Comparison of ENCODE assay signal across 31 cellular contexts in genomic region chr1:155042789-155043188, GRCh38. TPM values are rescaled to one million over a fixed set of nuclear protein-coding genes. Genes with fewer than 3 reads are reported as not detected.
"Had no signal": no experiment of that assay in that cellular context is flagged by ENCODE, and none has a peak within 500 bp of the region (broad histone marks: within the 10 kb centered on the region; RNA-seq: fewer than 3 reads in every experiment).

No MANE protein-coding gene starts in this region.

- H3K36me3 Mint-ChIP-seq: activated CD8-positive, alpha-beta memory T cell treated with anti-CD3 and anti-CD28 coated beads, Interleukin-2, amount 10 ng/mL, durations not matched to agents 7 days and 5 days; mesothelial cell of epicardium; natural killer cell treated with Interleukin-12 subunit alpha and Interleukin-12 subunit beta and Interleukin-15 and Interleukin-18, amount 100 ng/mL, for 72 hours; stimulated activated memory B cell treated with anti-CD40 and anti-IgM and Interleukin-4, amounts not matched to agents 10 μg/mL and 1 μg/mL and 100 μg/mL, for 72 hours; WTC11 had no signal

- H3K27ac Mint-ChIP-seq: activated CD4-positive, alpha-beta memory T cell treated with anti-CD3 and anti-CD28 coated beads, Interleukin-2, amount 10 ng/mL, durations not matched to agents 7 days and 5 days; activated CD4-positive, alpha-beta T cell treated with anti-CD3 and anti-CD28 coated beads, Interleukin-2, amount 10 ng/mL, durations not matched to agents 7 days and 5 days; activated CD8-positive, alpha-beta memory T cell treated with anti-CD3 and anti-CD28 coated beads, Interleukin-2, amount 10 ng/mL, durations not matched to agents 7 days and 5 days; endodermal cell; mesothelial cell of epicardium; natural killer cell treated with Interleukin-12 subunit alpha and Interleukin-12 subunit beta and Interleukin-15 and Interleukin-18, amount 100 ng/mL, for 72 hours; stimulated activated memory B cell treated with anti-CD40 and anti-IgM and Interleukin-4, amounts not matched to agents 10 μg/mL and 1 μg/mL and 100 μg/mL, for 72 hours; WTC11 had no signal

- H3K36me3 ChIP-seq: heart left ventricle, ovary, prostate gland, sigmoid colon, suprapubic skin, tibial artery had no signal

- H3K27ac ChIP-seq: heart left ventricle, ovary, prostate gland, sigmoid colon, suprapubic skin, tibial artery had no signal

- H3K4me3 ChIP-seq: heart left ventricle, ovary, prostate gland, sigmoid colon, smooth muscle cell, suprapubic skin, tibial artery had no signal

- H3K27me3 ChIP-seq: heart left ventricle, ovary, sigmoid colon, suprapubic skin had no signal

- H3K9me3 ChIP-seq: heart left ventricle, ovary, prostate gland, sigmoid colon, suprapubic skin, tibial artery had no signal

- H3K4me1 Mint-ChIP-seq: mesothelial cell of epicardium had no signal

- H3K4me3 Mint-ChIP-seq: activated CD4-positive, alpha-beta memory T cell treated with anti-CD3 and anti-CD28 coated beads, Interleukin-2, amount 10 ng/mL, durations not matched to agents 7 days and 5 days; activated CD4-positive, alpha-beta T cell treated with anti-CD3 and anti-CD28 coated beads, Interleukin-2, amount 10 ng/mL, durations not matched to agents 7 days and 5 days; activated CD8-positive, alpha-beta memory T cell treated with anti-CD3 and anti-CD28 coated beads, Interleukin-2, amount 10 ng/mL, durations not matched to agents 7 days and 5 days; endodermal cell; mesothelial cell of epicardium; natural killer cell treated with Interleukin-12 subunit alpha and Interleukin-12 subunit beta and Interleukin-15 and Interleukin-18, amount 100 ng/mL, for 72 hours; stimulated activated memory B cell treated with anti-CD40 and anti-IgM and Interleukin-4, amounts not matched to agents 10 μg/mL and 1 μg/mL and 100 μg/mL, for 72 hours; WTC11 had no signal

- H3K4me2 ChIP-seq: smooth muscle cell had no signal

- DNase-seq: activated CD4-positive, alpha-beta memory T cell treated with anti-CD3 and anti-CD28 coated beads, Interleukin-2, amount 10 ng/mL, durations not matched to agents 7 days and 5 days; activated CD4-positive, alpha-beta T cell treated with anti-CD3 and anti-CD28 coated beads for 1 hour; activated CD4-positive, alpha-beta T cell treated with anti-CD3 and anti-CD28 coated beads, Interleukin-2, amount 10 ng/mL, durations not matched to agents 7 days and 5 days; activated CD8-positive, alpha-beta memory T cell treated with anti-CD3 and anti-CD28 coated beads, Interleukin-2, amount 10 ng/mL, durations not matched to agents 7 days and 5 days; activated naive CD4-positive, alpha-beta T cell treated with Interleukin-2 at 50 U/mL for 16 hours; activated T-cell treated with anti-CD3 and anti-CD28 coated beads, Interleukin-2, amount 50 U/mL, for 48 hours; amygdala; caudate nucleus; endodermal cell; foreskin fibroblast; heart left ventricle; ovary; retina; sigmoid colon; stimulated activated CD4-positive, alpha-beta T cell treated with anti-CD3 and anti-CD28 coated beads, Interleukin-1b, Interleukin-23, amount 100 ng/mL, for 48 hours; stimulated activated CD4-positive, alpha-beta T cell treated with anti-CD3 and anti-CD28 coated beads, Interleukin-4, amount 100 ng/mL, for 4 hours; stimulated activated CD8-positive, alpha-beta memory T cell treated with anti-CD3 and anti-CD28 coated beads, Interleukin-4, amount 100 ng/mL, for 48 hours; T-helper 2 cell; tibial artery had no signal

- H3K9me3 Mint-ChIP-seq: activated CD4-positive, alpha-beta memory T cell treated with anti-CD3 and anti-CD28 coated beads, Interleukin-2, amount 10 ng/mL, durations not matched to agents 7 days and 5 days; activated CD4-positive, alpha-beta T cell treated with anti-CD3 and anti-CD28 coated beads, Interleukin-2, amount 10 ng/mL, durations not matched to agents 7 days and 5 days; endodermal cell; mesothelial cell of epicardium; natural killer cell treated with Interleukin-12 subunit alpha and Interleukin-12 subunit beta and Interleukin-15 and Interleukin-18, amount 100 ng/mL, for 72 hours; stimulated activated memory B cell treated with anti-CD40 and anti-IgM and Interleukin-4, amounts not matched to agents 10 μg/mL and 1 μg/mL and 100 μg/mL, for 72 hours; WTC11 had no signal

- ATAC-seq: activated CD8-positive, alpha-beta memory T cell treated with anti-CD3 and anti-CD28 coated beads, Interleukin-2, amount 10 ng/mL, durations not matched to agents 7 days and 5 days; esophagus mucosa; heart left ventricle; natural killer cell treated with Interleukin-12 subunit alpha and Interleukin-12 subunit beta and Interleukin-15 and Interleukin-18, amount 100 ng/mL, for 72 hours; stimulated activated memory B cell treated with anti-CD40 and anti-IgM and Interleukin-4, amounts not matched to agents 10 μg/mL and 1 μg/mL and 100 μg/mL, for 72 hours; WTC11 had no signal

RNA-seq across cellular contexts. Expression of gene DCST1, which starts 9.2 kb away (rescaled TPM):
- total RNA-seq: activated CD4-positive, alpha-beta memory T cell treated with anti-CD3 and anti-CD28 coated beads, Interleukin-2, amount 10 ng/mL, durations not matched to agents 7 days and 5 days; activated CD4-positive, alpha-beta T cell treated with anti-CD3 and anti-CD28 coated beads, Interleukin-2, amount 10 ng/mL, durations not matched to agents 7 days and 5 days; activated CD8-positive, alpha-beta memory T cell treated with anti-CD3 and anti-CD28 coated beads, Interleukin-2, amount 10 ng/mL, durations not matched to agents 7 days and 5 days; chondrocyte; endodermal cell; heart left ventricle; kidney epithelial cell; myocyte; natural killer cell treated with Interleukin-12 subunit alpha and Interleukin-12 subunit beta and Interleukin-15 and Interleukin-18, amount 100 ng/mL, for 72 hours; smooth muscle cell; ureter had no signal
- polyA plus RNA-seq: heart left ventricle, smooth muscle cell had no signal

RNA-seq across cellular contexts. Expression of gene DCST2, which starts 9.2 kb away (rescaled TPM):
- total RNA-seq: kidney epithelial cell, myocyte, smooth muscle cell had no signal
